In the genomic region with DNA sequence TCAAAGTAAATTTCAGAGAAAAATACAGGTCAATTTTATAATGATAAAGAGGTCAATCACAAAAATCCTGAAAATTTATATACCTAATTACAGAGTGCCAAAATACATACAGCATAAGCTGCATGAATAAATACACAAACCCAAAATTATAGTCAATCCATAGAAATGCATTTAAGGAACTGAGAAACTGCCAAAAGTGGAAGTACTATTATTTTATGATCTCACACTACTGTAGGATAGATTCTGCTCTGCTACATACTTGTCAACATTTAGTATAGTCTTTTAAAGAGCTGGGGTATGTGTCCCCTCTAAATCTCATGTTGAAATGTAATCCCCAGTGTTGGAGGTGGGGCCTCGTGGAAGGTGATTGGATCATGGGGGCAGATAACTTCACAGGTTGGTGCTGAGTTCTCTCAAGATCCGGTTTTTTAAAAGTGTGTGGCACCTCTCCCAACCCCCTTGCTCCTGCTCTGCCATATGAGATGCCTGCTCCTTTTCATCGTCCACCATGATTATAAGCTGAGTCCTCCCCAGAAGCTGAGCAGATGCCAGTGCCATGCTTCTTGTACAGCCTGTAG, we compare ENCODE assay signal across 12 cellular contexts. TPM values are rescaled to one million over a fixed set of nuclear protein-coding genes. Genes with fewer than 3 reads are reported as not detected.
A peak's percentile ranks its signal among the peaks of the same experiment; 100 is the strongest.
DNase-seq lines count a peak whose midpoint lies in the region; ATAC-seq and TF ChIP-seq lines count a peak whose summit lies in the region.
"Had no signal": no experiment of that assay in that cellular context is flagged by ENCODE, and none has a peak within 500 bp of the region (broad histone marks: within the 10 kb centered on the region; RNA-seq: fewer than 3 reads in every experiment).

No MANE protein-coding gene starts in this region.

- no peaks in the 10 kb centered on the region for H3K9me3 Mint-ChIP-seq in stimulated activated naive B cell treated with anti-CD40 and anti-IgM and Interleukin-4, amounts not matched to agents 10 μg/mL and 1 μg/mL and 100 μg/mL, for 72 hours

- H3K4me3 Mint-ChIP-seq in stimulated activated naive B cell treated with anti-CD40 and anti-IgM and Interleukin-4, amounts not matched to agents 10 μg/mL and 1 μg/mL and 100 μg/mL, for 72 hours = peak overlapping the region; percentile 39 to 68
- H3K4me3 Mint-ChIP-seq: activated CD8-positive, alpha-beta memory T cell treated with anti-CD3 and anti-CD28 coated beads, Interleukin-2, amount 10 ng/mL, durations not matched to agents 7 days and 5 days had no signal

- peaks cover 5 to 11% of the 10 kb centered on the region in 2 donors for H3K4me1 Mint-ChIP-seq in stimulated activated naive B cell treated with anti-CD40 and anti-IgM and Interleukin-4, amounts not matched to agents 10 μg/mL and 1 μg/mL and 100 μg/mL, for 72 hours
- H3K4me1 Mint-ChIP-seq: activated CD8-positive, alpha-beta memory T cell treated with anti-CD3 and anti-CD28 coated beads, Interleukin-2, amount 10 ng/mL, durations not matched to agents 7 days and 5 days had no signal

- DNase-seq in NCI-H2081 (lab: John Stamatoyannopoulos, UW) (peak; percentile 8 to 56), NCI-H2081 treated with DMSO at 0.1 percent for 48 hours (lab: John Stamatoyannopoulos, UW) (no peak), NB4 (ENCODE audit: low read depth) (peak; percentile 28), epithelial cell of proximal tubule (ENCODE audit: low read depth) (no peak), HuH-7 (ENCODE audit: low spot score) (no peak), LoVo (ENCODE audit: low spot score) (no peak)
- DNase-seq in stimulated activated naive B cell treated with anti-CD40 and anti-IgM and Interleukin-4, amounts not matched to agents 10 μg/mL and 1 μg/mL and 100 μg/mL, for 72 hours = no peak
- no peak for DNase-seq in stimulated activated CD4-positive, alpha-beta T cell treated with anti-CD3 and anti-CD28 coated beads, Interleukin-15, amount 100 ng/mL, for 24 hours
- DNase-seq: 8988T; activated CD8-positive, alpha-beta memory T cell treated with anti-CD3 and anti-CD28 coated beads, Interleukin-2, amount 10 ng/mL, durations not matched to agents 7 days and 5 days; heart left ventricle; NCI-H82 had no signal

- peak overlapping the region; percentile 5 for H3K27ac Mint-ChIP-seq in stimulated activated naive B cell treated with anti-CD40 and anti-IgM and Interleukin-4, amounts not matched to agents 10 μg/mL and 1 μg/mL and 100 μg/mL, for 72 hours
- H3K27ac Mint-ChIP-seq: activated CD8-positive, alpha-beta memory T cell treated with anti-CD3 and anti-CD28 coated beads, Interleukin-2, amount 10 ng/mL, durations not matched to agents 7 days and 5 days had no signal

- peaks cover 14 to 16% of the 10 kb centered on the region in 2 donors for H3K36me3 Mint-ChIP-seq in stimulated activated naive B cell treated with anti-CD40 and anti-IgM and Interleukin-4, amounts not matched to agents 10 μg/mL and 1 μg/mL and 100 μg/mL, for 72 hours

- H3K4me3 ChIP-seq in NB4 (ENCODE audit: low read depth, low read length) = peak overlapping the region; percentile 46
- H3K4me3 ChIP-seq in epithelial cell of proximal tubule (ENCODE audit: low read depth, low read length) = peak overlapping the region; percentile 0
- H3K4me3 ChIP-seq: heart left ventricle had no signal

- TF ChIP-seq CTCF in NB4 (IDR thresholded peaks at IDR 0.05; ENCODE audit: low read depth, low read length) (no peak), epithelial cell of proximal tubule (conservative IDR thresholded peaks at IDR 0.05; ENCODE audit: low read depth, low read length) (no peak)

- no peaks in the 10 kb centered on the region for H3K27me3 Mint-ChIP-seq in stimulated activated naive B cell treated with anti-CD40 and anti-IgM and Interleukin-4, amounts not matched to agents 10 μg/mL and 1 μg/mL and 100 μg/mL, for 72 hours
- H3K27me3 Mint-ChIP-seq: activated CD8-positive, alpha-beta memory T cell treated with anti-CD3 and anti-CD28 coated beads, Interleukin-2, amount 10 ng/mL, durations not matched to agents 7 days and 5 days had no signal

- ATAC-seq in stimulated activated naive B cell treated with anti-CD40 and anti-IgM and Interleukin-4, amounts not matched to agents 10 μg/mL and 1 μg/mL and 100 μg/mL, for 72 hours (replicated peaks) = peak; percentile 78
- ATAC-seq: activated CD8-positive, alpha-beta memory T cell treated with anti-CD3 and anti-CD28 coated beads, Interleukin-2, amount 10 ng/mL, durations not matched to agents 7 days and 5 days; heart left ventricle had no signal

- TF ChIP-seq POLR2A in NB4 (IDR thresholded peaks at IDR 0.05; ENCODE audit: extremely low read depth, insufficient read length) = no peak

RNA-seq across cellular contexts. Expression of a gene that starts 31.8 kb away (rescaled TPM):
- total RNA-seq in epithelial cell of proximal tubule = 19.2 and 23.5 TPM in 2 replicates

Comparison
In these comparisons a context has a peak if more than half of its experiments do, and no peak if none do; other contexts are left out.
1. DNase-seq: peak in NCI-H2081 (2 of 2) and NB4 (single experiment); none in NCI-H2081 treated with DMSO at 0.1 percent for 48 hours (single experiment), epithelial cell of proximal tubule (single experiment), stimulated activated naive B cell treated with anti-CD40 and anti-IgM and Interleukin-4, amounts not matched to agents 10 μg/mL and 1 μg/mL and 100 μg/mL, for 72 hours (single experiment), HuH-7 (single experiment), LoVo (single experiment) and stimulated activated CD4-positive, alpha-beta T cell treated with anti-CD3 and anti-CD28 coated beads, Interleukin-15, amount 100 ng/mL, for 24 hours (single experiment).